In the genomic region with DNA sequence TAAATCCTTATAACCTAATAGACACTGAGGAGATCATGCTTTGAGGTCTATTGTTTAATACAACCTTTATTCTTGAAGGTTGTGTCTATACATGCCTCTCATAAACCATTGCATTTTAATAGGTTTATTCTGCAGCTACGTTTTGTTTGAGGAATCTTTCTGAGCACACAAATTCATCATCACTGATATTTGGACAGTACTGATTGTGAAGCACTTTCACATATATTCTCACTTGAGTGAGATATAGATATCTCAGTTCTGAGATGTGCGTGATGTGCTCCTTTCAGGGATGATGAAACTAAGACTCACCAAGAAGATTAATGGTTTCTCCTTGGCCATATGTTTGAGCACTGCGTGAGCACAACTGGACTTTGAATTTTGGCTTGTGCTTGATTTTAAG, we compare ENCODE assay signal across 29 cellular contexts.
"Had no signal": no experiment of that assay in that cellular context is flagged by ENCODE, and none has a peak within 500 bp of the region (broad histone marks: within the 10 kb centered on the region; RNA-seq: fewer than 3 reads in every experiment).

No MANE protein-coding gene starts in this region.

- H3K27ac ChIP-seq: breast epithelium, coronary artery, stomach, suprapubic skin, tibial nerve had no signal

- H3K27me3 ChIP-seq: breast epithelium, sigmoid colon, stomach, suprapubic skin, tibial nerve had no signal

- FAIRE-seq: urothelium cell line had no signal

- H3K36me3 ChIP-seq: breast epithelium had no signal

- H3K9me3 Mint-ChIP-seq: activated B cell treated with CpG ODN at 0.5 μM for 24 hours; activated T-cell treated with anti-CD3 and anti-CD28 coated beads, Interleukin-2, amount 50 U/mL, for 4 hours; activated T-helper 2 cell treated with anti-CD3 and anti-CD28 coated beads, Interferon-gamma antibody, Interleukin-2, Interleukin-4, amounts not matched to agents 10 μg/mL and 5 μg/mL and 100 μg/mL, durations not matched to agents 14 hours and 24 hours and 36 hours; natural killer cell; stimulated activated memory B cell treated with anti-CD40 and anti-IgM and Interleukin-4, amounts not matched to agents 10 μg/mL and 1 μg/mL and 100 μg/mL, for 72 hours had no signal

- ATAC-seq: activated CD4-positive, alpha-beta T cell treated with anti-CD3 and anti-CD28 coated beads for 36 hours; activated T-cell treated with anti-CD3 and anti-CD28 coated beads, Interleukin-2, amount 50 U/mL, for 4 hours; left ventricle myocardium superior; natural killer cell; stimulated activated memory B cell treated with anti-CD40 and anti-IgM and Interleukin-4, amounts not matched to agents 10 μg/mL and 1 μg/mL and 100 μg/mL, for 72 hours had no signal

- H3K9me3 ChIP-seq: breast epithelium, sigmoid colon, stomach, suprapubic skin, tibial nerve had no signal

- DNase-seq: activated B cell treated with CpG ODN at 0.5 μM for 24 hours; activated CD4-positive, alpha-beta T cell treated with anti-CD3 and anti-CD28 coated beads for 36 hours; activated CD4-positive, alpha-beta T cell treated with anti-CD3 and anti-CD28 coated beads, Interleukin-2, amount 50 U/mL, for 48 hours; activated CD8-positive, alpha-beta memory T cell treated with anti-CD3 and anti-CD28 coated beads, Interleukin-2, amount 50 U/mL, for 48 hours; activated naive CD4-positive, alpha-beta T cell; activated T-cell treated with anti-CD3 and anti-CD28 coated beads, Interleukin-2, amount 50 U/mL, for 4 hours; amniotic stem cell; foreskin melanocyte; glutamatergic neuron; hippocampal formation; left ventricle myocardium superior; mammary epithelial cell; midbrain; natural killer cell; retina; sigmoid colon; stimulated activated CD4-positive, alpha-beta T cell treated with anti-CD3 and anti-CD28 coated beads, Interleukin-15, amount 100 ng/mL, for 24 hours; stomach; T-helper 9 cell had no signal

- H3K4me1 Mint-ChIP-seq: activated CD4-positive, alpha-beta T cell treated with anti-CD3 and anti-CD28 coated beads for 36 hours had no signal

- H3K27me3 Mint-ChIP-seq: activated B cell treated with CpG ODN at 0.5 μM for 24 hours; activated CD4-positive, alpha-beta T cell treated with anti-CD3 and anti-CD28 coated beads for 36 hours; activated naive CD8-positive, alpha-beta T cell; progenitor cell of endocrine pancreas; stimulated activated memory B cell treated with anti-CD40 and anti-IgM and Interleukin-4, amounts not matched to agents 10 μg/mL and 1 μg/mL and 100 μg/mL, for 72 hours had no signal

- H3K27ac Mint-ChIP-seq: activated B cell treated with CpG ODN at 0.5 μM for 24 hours; activated CD4-positive, alpha-beta T cell treated with anti-CD3 and anti-CD28 coated beads for 36 hours; activated naive CD8-positive, alpha-beta T cell; activated T-helper 2 cell treated with anti-CD3 and anti-CD28 coated beads, Interferon-gamma antibody, Interleukin-2, Interleukin-4, amounts not matched to agents 10 μg/mL and 5 μg/mL and 100 μg/mL, durations not matched to agents 14 hours and 24 hours and 36 hours; natural killer cell; progenitor cell of endocrine pancreas; stimulated activated memory B cell treated with anti-CD40 and anti-IgM and Interleukin-4, amounts not matched to agents 10 μg/mL and 1 μg/mL and 100 μg/mL, for 72 hours had no signal

- H3K4me3 ChIP-seq: breast epithelium, coronary artery, sigmoid colon, smooth muscle cell, stomach, suprapubic skin, tibial nerve had no signal

- H3K4me3 Mint-ChIP-seq: activated B cell treated with CpG ODN at 0.5 μM for 24 hours; activated CD4-positive, alpha-beta T cell treated with anti-CD3 and anti-CD28 coated beads for 36 hours; activated naive CD8-positive, alpha-beta T cell; activated T-cell treated with anti-CD3 and anti-CD28 coated beads, Interleukin-2, amount 50 U/mL, for 4 hours; natural killer cell; stimulated activated memory B cell treated with anti-CD40 and anti-IgM and Interleukin-4, amounts not matched to agents 10 μg/mL and 1 μg/mL and 100 μg/mL, for 72 hours had no signal

- H3K4me1 ChIP-seq: breast epithelium, suprapubic skin had no signal
